In the genomic region with DNA sequence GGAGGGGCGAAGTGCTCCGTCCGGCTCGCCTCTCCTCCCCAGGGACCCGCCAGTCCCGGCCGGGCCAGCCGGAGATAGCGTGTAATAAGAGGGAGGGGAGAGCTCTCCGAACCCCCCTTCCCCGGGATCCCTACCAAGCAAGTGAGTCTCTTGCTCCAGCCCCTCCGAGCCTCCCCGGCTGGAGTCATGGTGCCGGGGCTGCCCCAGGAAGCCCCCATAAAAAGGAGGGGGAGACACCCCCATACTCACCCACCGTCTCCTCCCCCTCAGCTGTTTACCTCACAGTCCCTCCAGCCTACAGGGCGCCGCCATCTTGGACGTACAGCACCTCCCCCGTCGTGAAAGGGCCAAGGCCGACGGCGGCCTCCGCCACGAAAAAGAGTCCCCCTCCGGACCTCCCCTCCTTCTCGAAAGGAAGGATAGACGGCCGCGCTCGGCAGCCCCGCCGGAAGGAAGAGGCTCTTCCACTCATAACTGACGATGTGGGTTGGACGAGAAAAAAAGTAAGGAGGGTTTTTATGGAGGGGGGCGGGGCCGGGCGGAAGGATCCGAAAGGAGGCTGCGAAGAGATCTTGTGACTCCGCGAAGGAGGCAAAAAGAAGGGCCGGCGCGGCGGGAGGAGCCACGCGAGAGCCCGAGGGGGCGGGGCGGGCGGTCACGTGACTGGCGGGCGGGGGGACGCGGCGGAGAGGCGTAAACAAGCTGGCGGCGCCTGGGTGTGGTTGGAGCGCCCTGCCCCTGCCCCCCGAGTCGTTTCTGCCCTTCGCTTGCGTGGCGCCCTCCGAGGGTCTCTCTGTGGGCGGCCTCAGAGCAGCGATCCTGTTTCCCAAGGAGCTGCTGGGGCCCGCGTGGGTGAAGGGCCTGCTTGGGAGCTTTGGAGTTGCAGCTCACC, we compare ENCODE assay signal across 1 cellular context.
TF ChIP-seq lines count a peak whose summit lies in the region.

A gene (minus strand): TSS at position 323 of the 892 bp plus-strand sequence. CDS start 15,744 bp downstream, outside the sequence.

TF ChIP-seq in K562, 482 proteins besides CTCF, POLR2A, EP300 and RAD21 (continued from another document and continues in another):
- no peak for TF ChIP-seq PRPF4 (IDR thresholded peaks at IDR 0.05; ENCODE audit: insufficient read depth, low read depth, low read length, poor library complexity, severe bottlenecking)
- TF ChIP-seq, protein P1, sequence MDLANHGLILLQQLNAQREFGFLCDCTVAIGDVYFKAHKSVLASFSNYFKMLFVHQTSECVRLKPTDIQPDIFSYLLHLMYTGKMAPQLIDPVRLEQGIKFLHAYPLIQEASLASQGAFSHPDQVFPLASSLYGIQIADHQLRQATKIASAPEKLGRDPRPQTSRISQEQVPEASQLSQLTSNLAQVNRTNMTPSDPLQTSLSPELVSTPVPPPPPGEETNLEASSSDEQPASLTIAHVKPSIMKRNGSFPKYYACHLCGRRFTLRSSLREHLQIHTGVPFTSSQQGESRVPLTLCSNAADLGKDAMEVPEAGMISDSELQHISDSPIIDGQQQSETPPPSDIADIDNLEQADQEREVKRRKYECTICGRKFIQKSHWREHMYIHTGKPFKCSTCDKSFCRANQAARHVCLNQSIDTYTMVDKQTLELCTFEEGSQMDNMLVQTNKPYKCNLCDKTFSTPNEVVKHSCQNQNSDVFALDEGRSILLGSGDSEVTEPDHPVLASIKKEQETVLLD (IDR thresholded peaks at IDR 0.05): peak; percentile 81
- peak; percentile 98 for TF ChIP-seq GTF2A2 (tag; IDR thresholded peaks at IDR 0.05)
- TF ChIP-seq EZH2 (IDR thresholded peaks at IDR 0.05; ENCODE audit: borderline replicate concordance, low read depth, low read length): no peak
- TF ChIP-seq RFX1 (IDR thresholded peaks at IDR 0.05): no peak
- TF ChIP-seq TARDBP (IDR thresholded peaks at IDR 0.05): peak; percentile 81; the same call in 1 of the 2 replicates
- TF ChIP-seq GTF2E2 (tag; IDR thresholded peaks at IDR 0.05): peak; percentile 95
- TF ChIP-seq NCOA1 (IDR thresholded peaks at IDR 0.05; ENCODE audit: low read depth): peak; percentile 73; the same call in 1 of the 2 replicates
- TF ChIP-seq, protein P2, sequence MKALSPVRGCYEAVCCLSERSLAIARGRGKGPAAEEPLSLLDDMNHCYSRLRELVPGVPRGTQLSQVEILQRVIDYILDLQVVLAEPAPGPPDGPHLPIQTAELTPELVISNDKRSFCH (CRISPR knock-in tag; IDR thresholded peaks at IDR 0.05): no peak
- TF ChIP-seq, protein P2 (tag; IDR thresholded peaks at IDR 0.05): peak; percentile 73
- no peak for TF ChIP-seq NR1H2 (CRISPR knock-in tag; IDR thresholded peaks at IDR 0.05)
- TF ChIP-seq, protein P3, sequence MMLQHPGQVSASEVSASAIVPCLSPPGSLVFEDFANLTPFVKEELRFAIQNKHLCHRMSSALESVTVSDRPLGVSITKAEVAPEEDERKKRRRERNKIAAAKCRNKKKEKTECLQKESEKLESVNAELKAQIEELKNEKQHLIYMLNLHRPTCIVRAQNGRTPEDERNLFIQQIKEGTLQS (IDR thresholded peaks at IDR 0.05): peak; percentile 89
- TF ChIP-seq, protein P3 (CRISPR knock-in tag; conservative IDR thresholded peaks at IDR 0.05): peak; percentile 79; the same call in 1 of the 2 replicates
- TF ChIP-seq SAP30 (IDR thresholded peaks at IDR 0.05; ENCODE audit: borderline replicate concordance, insufficient read depth, low read depth, low read length, poor library complexity, severe bottlenecking): peak; percentile 94
- peak in 1 of 2 experiments; percentile 79; a peak in 2 of 4 replicates for TF ChIP-seq KDM4B (IDR thresholded peaks at IDR 0.05; ENCODE audit: borderline replicate concordance in 2 of 2, low read depth in 1 of 2)
- TF ChIP-seq ZNF583 (CRISPR knock-in tag; IDR thresholded peaks at IDR 0.05): peak; percentile 24; the same call in 1 of the 2 replicates
- TF ChIP-seq GATAD2A (IDR thresholded peaks at IDR 0.05): peak; percentile 85
- TF ChIP-seq, protein P4, sequence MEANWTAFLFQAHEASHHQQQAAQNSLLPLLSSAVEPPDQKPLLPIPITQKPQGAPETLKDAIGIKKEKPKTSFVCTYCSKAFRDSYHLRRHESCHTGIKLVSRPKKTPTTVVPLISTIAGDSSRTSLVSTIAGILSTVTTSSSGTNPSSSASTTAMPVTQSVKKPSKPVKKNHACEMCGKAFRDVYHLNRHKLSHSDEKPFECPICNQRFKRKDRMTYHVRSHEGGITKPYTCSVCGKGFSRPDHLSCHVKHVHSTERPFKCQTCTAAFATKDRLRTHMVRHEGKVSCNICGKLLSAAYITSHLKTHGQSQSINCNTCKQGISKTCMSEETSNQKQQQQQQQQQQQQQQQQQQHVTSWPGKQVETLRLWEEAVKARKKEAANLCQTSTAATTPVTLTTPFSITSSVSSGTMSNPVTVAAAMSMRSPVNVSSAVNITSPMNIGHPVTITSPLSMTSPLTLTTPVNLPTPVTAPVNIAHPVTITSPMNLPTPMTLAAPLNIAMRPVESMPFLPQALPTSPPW (CRISPR knock-in tag; IDR thresholded peaks at IDR 0.05): peak; percentile 90
- TF ChIP-seq SIN3A (IDR thresholded peaks at IDR 0.05; ENCODE audit: borderline replicate concordance in 2 of 2, control insufficient read depth in 1 of 2, low read depth in 2 of 2, low read length in 2 of 2): peak; percentile 92 to 96
- TF ChIP-seq, protein P5, sequence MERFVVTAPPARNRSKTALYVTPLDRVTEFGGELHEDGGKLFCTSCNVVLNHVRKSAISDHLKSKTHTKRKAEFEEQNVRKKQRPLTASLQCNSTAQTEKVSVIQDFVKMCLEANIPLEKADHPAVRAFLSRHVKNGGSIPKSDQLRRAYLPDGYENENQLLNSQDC (CRISPR knock-in tag; IDR thresholded peaks at IDR 0.05): 0 out of 2 replicates have a peak, but pooled peaks have one; percentile 73
- TF ChIP-seq PHF20 (IDR thresholded peaks at IDR 0.05; ENCODE audit: partially characterized antibody): peak; percentile 93
- TF ChIP-seq KLF6 (CRISPR knock-in tag; IDR thresholded peaks at IDR 0.05; ENCODE audit: borderline replicate concordance): peak; percentile 80; the same call in 1 of the 2 replicates
- TF ChIP-seq, protein P6, sequence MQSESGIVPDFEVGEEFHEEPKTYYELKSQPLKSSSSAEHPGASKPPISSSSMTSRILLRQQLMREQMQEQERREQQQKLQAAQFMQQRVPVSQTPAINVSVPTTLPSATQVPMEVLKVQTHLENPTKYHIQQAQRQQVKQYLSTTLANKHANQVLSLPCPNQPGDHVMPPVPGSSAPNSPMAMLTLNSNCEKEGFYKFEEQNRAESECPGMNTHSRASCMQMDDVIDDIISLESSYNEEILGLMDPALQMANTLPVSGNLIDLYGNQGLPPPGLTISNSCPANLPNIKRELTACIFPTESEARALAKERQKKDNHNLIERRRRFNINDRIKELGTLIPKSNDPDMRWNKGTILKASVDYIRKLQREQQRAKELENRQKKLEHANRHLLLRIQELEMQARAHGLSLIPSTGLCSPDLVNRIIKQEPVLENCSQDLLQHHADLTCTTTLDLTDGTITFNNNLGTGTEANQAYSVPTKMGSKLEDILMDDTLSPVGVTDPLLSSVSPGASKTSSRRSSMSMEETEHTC (IDR thresholded peaks at IDR 0.05): peak; percentile 100
- no peak; the same call in 1 of the 2 replicates for TF ChIP-seq HEY1 (CRISPR knock-in tag; IDR thresholded peaks at IDR 0.05; ENCODE audit: borderline replicate concordance)
- peak; percentile 52 for TF ChIP-seq PML (IDR thresholded peaks at IDR 0.05; ENCODE audit: low read length)
- TF ChIP-seq CBFB (CRISPR knock-in tag; IDR thresholded peaks at IDR 0.05): no peak
- TF ChIP-seq SIX5 (IDR thresholded peaks at IDR 0.05; ENCODE audit: borderline replicate concordance in 1 of 2, insufficient read depth in 1 of 2, low read depth in 1 of 2, low read length in 2 of 2): 0 out of 4 replicates have a peak, but pooled peaks of 1 of the 2 experiments have one; percentile 17
- no peak for TF ChIP-seq BACH1 (tag; IDR thresholded peaks at IDR 0.05)
- TF ChIP-seq CREB1 (IDR thresholded peaks at IDR 0.05): peak; percentile 81
- peak; percentile 83 for TF ChIP-seq CREB1 (CRISPR knock-in tag; IDR thresholded peaks at IDR 0.05)
- TF ChIP-seq YY1 (IDR thresholded peaks at IDR 0.05; ENCODE audit: borderline replicate concordance in 1 of 3, control insufficient read depth in 1 of 3, extremely low read depth in 1 of 3, insufficient read depth in 3 of 3, insufficient read length in 1 of 3, insufficient replicate concordance in 2 of 3, low read depth in 1 of 3, low read length in 2 of 3): peak; percentile 97 to 99 (median 97)
- TF ChIP-seq HDAC1 (IDR thresholded peaks at IDR 0.05): peak; percentile 93 to 95
- 0 out of 2 replicates have a peak, but pooled peaks have one; percentile 24 for TF ChIP-seq ZC3H4 (CRISPR knock-in tag; IDR thresholded peaks at IDR 0.05; ENCODE audit: borderline replicate concordance)
- TF ChIP-seq HDAC2 (IDR thresholded peaks at IDR 0.05): peak; percentile 91
- TF ChIP-seq MAZ (CRISPR knock-in tag; conservative IDR thresholded peaks at IDR 0.05 in 1 of 2, IDR thresholded peaks at IDR 0.05 in 1 of 2): peak; percentile 89 to 92
- TF ChIP-seq FOXM1 (IDR thresholded peaks at IDR 0.05; ENCODE audit: low read depth): peak; percentile 66; the same call in 1 of the 2 replicates
- TF ChIP-seq FOXM1 (CRISPR knock-in tag; IDR thresholded peaks at IDR 0.05; ENCODE audit: low read depth): no peak
- TF ChIP-seq U2AF1 (optimal IDR thresholded peaks at IDR 0.05; ENCODE audit: low read depth, low read length): no peak
- no peak for TF ChIP-seq KDM2B (CRISPR knock-in tag; IDR thresholded peaks at IDR 0.05)
- no peak for TF ChIP-seq IRF2 (CRISPR knock-in tag; IDR thresholded peaks at IDR 0.05)
- TF ChIP-seq, protein P7, sequence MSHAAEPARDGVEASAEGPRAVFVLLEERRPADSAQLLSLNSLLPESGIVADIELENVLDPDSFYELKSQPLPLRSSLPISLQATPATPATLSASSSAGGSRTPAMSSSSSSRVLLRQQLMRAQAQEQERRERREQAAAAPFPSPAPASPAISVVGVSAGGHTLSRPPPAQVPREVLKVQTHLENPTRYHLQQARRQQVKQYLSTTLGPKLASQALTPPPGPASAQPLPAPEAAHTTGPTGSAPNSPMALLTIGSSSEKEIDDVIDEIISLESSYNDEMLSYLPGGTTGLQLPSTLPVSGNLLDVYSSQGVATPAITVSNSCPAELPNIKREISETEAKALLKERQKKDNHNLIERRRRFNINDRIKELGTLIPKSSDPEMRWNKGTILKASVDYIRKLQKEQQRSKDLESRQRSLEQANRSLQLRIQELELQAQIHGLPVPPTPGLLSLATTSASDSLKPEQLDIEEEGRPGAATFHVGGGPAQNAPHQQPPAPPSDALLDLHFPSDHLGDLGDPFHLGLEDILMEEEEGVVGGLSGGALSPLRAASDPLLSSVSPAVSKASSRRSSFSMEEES (CRISPR knock-in tag; IDR thresholded peaks at IDR 0.05): peak; percentile 97
- peak; percentile 74; the same call in 1 of the 2 replicates for TF ChIP-seq DNMT1 (IDR thresholded peaks at IDR 0.05)
- peak; percentile 100 for TF ChIP-seq PCBP1 (IDR thresholded peaks at IDR 0.05; ENCODE audit: low read depth, low read length, poor library complexity, severe bottlenecking)
- TF ChIP-seq BRF1 (IDR thresholded peaks at IDR 0.05; ENCODE audit: borderline replicate concordance, extremely low read depth, insufficient read length): no peak
- TF ChIP-seq ZNF232 (CRISPR knock-in tag; IDR thresholded peaks at IDR 0.05): no peak
- TF ChIP-seq BRCA1 (IDR thresholded peaks at IDR 0.05): no peak
- no peak for TF ChIP-seq BRCA1 (CRISPR knock-in tag; IDR thresholded peaks at IDR 0.05)
- peak; percentile 76 for TF ChIP-seq CBFA2T2 (conservative IDR thresholded peaks at IDR 0.05)
- TF ChIP-seq, protein P8, sequence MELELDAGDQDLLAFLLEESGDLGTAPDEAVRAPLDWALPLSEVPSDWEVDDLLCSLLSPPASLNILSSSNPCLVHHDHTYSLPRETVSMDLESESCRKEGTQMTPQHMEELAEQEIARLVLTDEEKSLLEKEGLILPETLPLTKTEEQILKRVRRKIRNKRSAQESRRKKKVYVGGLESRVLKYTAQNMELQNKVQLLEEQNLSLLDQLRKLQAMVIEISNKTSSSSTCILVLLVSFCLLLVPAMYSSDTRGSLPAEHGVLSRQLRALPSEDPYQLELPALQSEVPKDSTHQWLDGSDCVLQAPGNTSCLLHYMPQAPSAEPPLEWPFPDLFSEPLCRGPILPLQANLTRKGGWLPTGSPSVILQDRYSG (tag; conservative IDR thresholded peaks at IDR 0.05; ENCODE audit: low read depth): peak; percentile 49; the same call in 1 of the 2 replicates
- TF ChIP-seq, protein P9, sequence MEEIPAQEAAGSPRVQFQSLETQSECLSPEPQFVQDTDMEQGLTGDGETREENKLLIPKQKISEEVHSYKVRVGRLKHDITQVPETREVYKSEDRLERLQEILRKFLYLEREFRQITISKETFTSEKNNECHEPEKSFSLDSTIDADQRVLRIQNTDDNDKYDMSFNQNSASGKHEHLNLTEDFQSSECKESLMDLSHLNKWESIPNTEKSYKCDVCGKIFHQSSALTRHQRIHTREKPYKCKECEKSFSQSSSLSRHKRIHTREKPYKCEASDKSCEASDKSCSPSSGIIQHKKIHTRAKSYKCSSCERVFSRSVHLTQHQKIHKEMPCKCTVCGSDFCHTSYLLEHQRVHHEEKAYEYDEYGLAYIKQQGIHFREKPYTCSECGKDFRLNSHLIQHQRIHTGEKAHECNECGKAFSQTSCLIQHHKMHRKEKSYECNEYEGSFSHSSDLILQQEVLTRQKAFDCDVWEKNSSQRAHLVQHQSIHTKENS (CRISPR knock-in tag; IDR thresholded peaks at IDR 0.05): no peak
- TF ChIP-seq, protein P10, sequence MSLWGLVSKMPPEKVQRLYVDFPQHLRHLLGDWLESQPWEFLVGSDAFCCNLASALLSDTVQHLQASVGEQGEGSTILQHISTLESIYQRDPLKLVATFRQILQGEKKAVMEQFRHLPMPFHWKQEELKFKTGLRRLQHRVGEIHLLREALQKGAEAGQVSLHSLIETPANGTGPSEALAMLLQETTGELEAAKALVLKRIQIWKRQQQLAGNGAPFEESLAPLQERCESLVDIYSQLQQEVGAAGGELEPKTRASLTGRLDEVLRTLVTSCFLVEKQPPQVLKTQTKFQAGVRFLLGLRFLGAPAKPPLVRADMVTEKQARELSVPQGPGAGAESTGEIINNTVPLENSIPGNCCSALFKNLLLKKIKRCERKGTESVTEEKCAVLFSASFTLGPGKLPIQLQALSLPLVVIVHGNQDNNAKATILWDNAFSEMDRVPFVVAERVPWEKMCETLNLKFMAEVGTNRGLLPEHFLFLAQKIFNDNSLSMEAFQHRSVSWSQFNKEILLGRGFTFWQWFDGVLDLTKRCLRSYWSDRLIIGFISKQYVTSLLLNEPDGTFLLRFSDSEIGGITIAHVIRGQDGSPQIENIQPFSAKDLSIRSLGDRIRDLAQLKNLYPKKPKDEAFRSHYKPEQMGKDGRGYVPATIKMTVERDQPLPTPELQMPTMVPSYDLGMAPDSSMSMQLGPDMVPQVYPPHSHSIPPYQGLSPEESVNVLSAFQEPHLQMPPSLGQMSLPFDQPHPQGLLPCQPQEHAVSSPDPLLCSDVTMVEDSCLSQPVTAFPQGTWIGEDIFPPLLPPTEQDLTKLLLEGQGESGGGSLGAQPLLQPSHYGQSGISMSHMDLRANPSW (CRISPR knock-in tag; IDR thresholded peaks at IDR 0.05): no peak
- TF ChIP-seq GABPB1 (CRISPR knock-in tag; IDR thresholded peaks at IDR 0.05): peak; percentile 60
